Comparison of ENCODE assay signal across 15 cellular contexts in genomic region chr2:179636995-179637394, GRCh38.
"Had no signal": no experiment of that assay in that cellular context is flagged by ENCODE, and none has a peak within 500 bp of the region (broad histone marks: within the 10 kb centered on the region; RNA-seq: fewer than 3 reads in every experiment).

No MANE protein-coding gene starts in this region.

- DNase-seq: activated CD4-positive, alpha-beta memory T cell treated with anti-CD3 and anti-CD28 coated beads, Interleukin-2, amount 10 ng/mL, durations not matched to agents 7 days and 5 days; activated CD4-positive, alpha-beta T cell treated with anti-CD3 and anti-CD28 coated beads for 4 hours; activated naive CD4-positive, alpha-beta T cell treated with anti-CD3 and anti-CD28 coated beads, Interleukin-2, amount 10 ng/mL, durations not matched to agents 7 days and 5 days; activated T-cell treated with anti-CD3 and anti-CD28 coated beads, Interleukin-2, amount 50 U/mL, for 24 hours; endodermal cell; hippocampal formation; kidney; stimulated activated CD4-positive, alpha-beta T cell treated with anti-CD3 and anti-CD28 coated beads, Interleukin-2, amount 100 ng/mL, for 48 hours; stimulated activated naive B cell treated with anti-CD40 and anti-IgM and Interleukin-4, amounts not matched to agents 10 μg/mL and 1 μg/mL and 100 μg/mL, for 72 hours; T-helper 2 cell; upper lobe of left lung had no signal

- H3K27ac ChIP-seq: ascending aorta, breast epithelium, dorsolateral prefrontal cortex, upper lobe of left lung had no signal

- H3K9me3 ChIP-seq: ascending aorta, breast epithelium, upper lobe of left lung had no signal

- H3K36me3 ChIP-seq: ascending aorta, breast epithelium, upper lobe of left lung had no signal

- H3K4me1 ChIP-seq: ascending aorta, breast epithelium had no signal

- H3K27me3 ChIP-seq: ascending aorta, breast epithelium, dorsolateral prefrontal cortex, upper lobe of left lung had no signal

- H3K4me3 ChIP-seq: ascending aorta, breast epithelium, dorsolateral prefrontal cortex, upper lobe of left lung had no signal

- ATAC-seq: stimulated activated naive B cell treated with anti-CD40 and anti-IgM and Interleukin-4, amounts not matched to agents 10 μg/mL and 1 μg/mL and 100 μg/mL, for 72 hours; WTC11 had no signal
